ENCODE assay signal across 11 cellular contexts in the genomic region with DNA sequence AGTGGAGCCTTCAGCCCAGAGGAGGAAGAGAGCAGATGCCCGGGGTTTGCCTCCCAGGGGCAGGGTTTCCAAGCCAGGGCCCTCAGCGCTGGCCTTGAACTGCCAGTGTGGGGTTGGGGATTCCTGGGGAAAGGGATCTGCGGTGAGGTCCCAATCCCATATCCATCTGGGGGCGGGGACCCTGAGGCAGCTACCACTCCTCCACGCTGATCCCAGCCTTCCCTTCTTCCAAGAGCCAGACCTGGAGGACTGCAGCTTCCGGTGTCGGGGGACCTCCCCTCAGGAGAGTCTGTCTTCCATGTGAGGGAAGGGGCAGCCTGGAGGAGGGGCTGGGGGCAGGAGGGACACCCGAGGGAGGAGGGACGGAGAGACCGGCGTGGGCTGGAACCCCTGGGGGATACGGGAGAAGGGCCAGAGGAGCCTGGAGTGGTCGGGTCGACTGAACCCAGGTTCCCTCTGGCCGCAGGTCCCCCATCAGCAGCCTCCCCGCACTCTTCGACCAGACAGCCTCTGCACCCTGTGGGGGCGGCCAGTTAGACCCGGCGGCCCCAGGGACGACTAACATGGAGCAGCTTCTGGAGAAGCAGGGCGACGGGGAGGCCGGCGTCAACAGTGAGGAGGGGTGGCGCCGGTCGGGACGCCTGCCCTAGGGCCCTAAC. TPM values are rescaled to one million over a fixed set of nuclear protein-coding genes. Genes with fewer than 3 reads are reported as not detected.
A peak's percentile ranks its signal among the peaks of the same experiment; 100 is the strongest.
DNase-seq lines count a peak whose midpoint lies in the region; ATAC-seq lines count a peak whose summit lies in the region.
"Had no signal": no experiment of that assay in that cellular context is flagged by ENCODE, and none has a peak within 500 bp of the region (broad histone marks: within the 10 kb centered on the region; RNA-seq: fewer than 3 reads in every experiment).

No MANE protein-coding gene starts in this region.

- no peaks in the 10 kb centered on the region for H3K27me3 Mint-ChIP-seq in activated T-cell treated with anti-CD3 and anti-CD28 coated beads, Interleukin-2, amount 50 U/mL, for 24 hours
- no peaks in the 10 kb centered on the region for H3K27me3 Mint-ChIP-seq in activated T-cell treated with anti-CD3 and anti-CD28 coated beads, Interleukin-2, amount 50 U/mL, for 72 hours (ENCODE audit: low read depth)
- no peaks in the 10 kb centered on the region for H3K27me3 Mint-ChIP-seq in activated T-helper 17 cell treated with anti-CD3 and anti-CD28 coated beads, Interleukin-2, amount 50 U/mL, for 72 hours
- no peaks in the 10 kb centered on the region for H3K27me3 Mint-ChIP-seq in stimulated activated naive B cell treated with anti-CD40 and anti-IgM and Interleukin-4, amounts not matched to agents 10 μg/mL and 1 μg/mL and 100 μg/mL, for 72 hours
- H3K27me3 Mint-ChIP-seq in activated T-helper 1 cell treated with anti-CD3 and anti-CD28 coated beads, Interleukin-12 subunit alpha, Interleukin-12 subunit beta, Interleukin-2, Interleukin-4 antibody, amounts not matched to agents 30 ng/mL and 10 ng/mL and 1 ng/mL, durations not matched to agents 14 hours and 24 hours and 36 hours (ENCODE audit: insufficient read depth) = no peaks in the 10 kb centered on the region

- no peak for ATAC-seq in activated T-cell treated with anti-CD3 and anti-CD28 coated beads, Interleukin-2, amount 50 U/mL, for 72 hours (replicated peaks in 1 of 2)
- no peak for ATAC-seq in activated T-helper 17 cell treated with anti-CD3 and anti-CD28 coated beads, Interleukin-2, amount 50 U/mL, for 72 hours (replicated peaks)
- ATAC-seq in stimulated activated naive B cell treated with anti-CD40 and anti-IgM and Interleukin-4, amounts not matched to agents 10 μg/mL and 1 μg/mL and 100 μg/mL, for 72 hours (replicated peaks) = no peak
- ATAC-seq in HG03095 (IDR thresholded peaks at IDR 0.05; ENCODE audit: unreplicated experiment) = no peak

- peak overlapping the region; percentile 78 for H3K27ac Mint-ChIP-seq in activated T-cell treated with anti-CD3 and anti-CD28 coated beads, Interleukin-2, amount 50 U/mL, for 24 hours
- no peak overlapping the region for H3K27ac Mint-ChIP-seq in activated T-cell treated with anti-CD3 and anti-CD28 coated beads, Interleukin-2, amount 50 U/mL, for 72 hours
- peak overlapping the region; percentile 48 for H3K27ac Mint-ChIP-seq in activated T-helper 17 cell treated with anti-CD3 and anti-CD28 coated beads, Interleukin-2, amount 50 U/mL, for 72 hours
- H3K27ac Mint-ChIP-seq in stimulated activated naive B cell treated with anti-CD40 and anti-IgM and Interleukin-4, amounts not matched to agents 10 μg/mL and 1 μg/mL and 100 μg/mL, for 72 hours = peak overlapping the region; percentile 34
- H3K27ac Mint-ChIP-seq in activated T-helper 1 cell treated with anti-CD3 and anti-CD28 coated beads, Interleukin-12 subunit alpha, Interleukin-12 subunit beta, Interleukin-2, Interleukin-4 antibody, amounts not matched to agents 30 ng/mL and 10 ng/mL and 1 ng/mL, durations not matched to agents 14 hours and 24 hours and 36 hours = no peak overlapping the region

- no peaks in the 10 kb centered on the region for H3K9me3 Mint-ChIP-seq in activated T-cell treated with anti-CD3 and anti-CD28 coated beads, Interleukin-2, amount 50 U/mL, for 24 hours
- H3K9me3 Mint-ChIP-seq in activated T-cell treated with anti-CD3 and anti-CD28 coated beads, Interleukin-2, amount 50 U/mL, for 72 hours = no peaks in the 10 kb centered on the region
- no peaks in the 10 kb centered on the region for H3K9me3 Mint-ChIP-seq in activated T-helper 17 cell treated with anti-CD3 and anti-CD28 coated beads, Interleukin-2, amount 50 U/mL, for 72 hours
- H3K9me3 Mint-ChIP-seq in stimulated activated naive B cell treated with anti-CD40 and anti-IgM and Interleukin-4, amounts not matched to agents 10 μg/mL and 1 μg/mL and 100 μg/mL, for 72 hours = no peaks in the 10 kb centered on the region
- no peaks in the 10 kb centered on the region for H3K9me3 Mint-ChIP-seq in activated T-helper 1 cell treated with anti-CD3 and anti-CD28 coated beads, Interleukin-12 subunit alpha, Interleukin-12 subunit beta, Interleukin-2, Interleukin-4 antibody, amounts not matched to agents 30 ng/mL and 10 ng/mL and 1 ng/mL, durations not matched to agents 14 hours and 24 hours and 36 hours

- no peak overlapping the region for H3K4me3 Mint-ChIP-seq in activated T-cell treated with anti-CD3 and anti-CD28 coated beads, Interleukin-2, amount 50 U/mL, for 24 hours
- H3K4me3 Mint-ChIP-seq in activated T-cell treated with anti-CD3 and anti-CD28 coated beads, Interleukin-2, amount 50 U/mL, for 72 hours = no peak overlapping the region
- no peak overlapping the region for H3K4me3 Mint-ChIP-seq in activated T-helper 17 cell treated with anti-CD3 and anti-CD28 coated beads, Interleukin-2, amount 50 U/mL, for 72 hours
- no peak overlapping the region for H3K4me3 Mint-ChIP-seq in stimulated activated naive B cell treated with anti-CD40 and anti-IgM and Interleukin-4, amounts not matched to agents 10 μg/mL and 1 μg/mL and 100 μg/mL, for 72 hours
- H3K4me3 Mint-ChIP-seq in activated T-helper 1 cell treated with anti-CD3 and anti-CD28 coated beads, Interleukin-12 subunit alpha, Interleukin-12 subunit beta, Interleukin-2, Interleukin-4 antibody, amounts not matched to agents 30 ng/mL and 10 ng/mL and 1 ng/mL, durations not matched to agents 14 hours and 24 hours and 36 hours = no peak overlapping the region

- H3K4me1 Mint-ChIP-seq in activated T-cell treated with anti-CD3 and anti-CD28 coated beads, Interleukin-2, amount 50 U/mL, for 24 hours (ENCODE audit: low read depth) = peaks cover 52% of the 10 kb centered on the region
- peaks cover 47% of the 10 kb centered on the region for H3K4me1 Mint-ChIP-seq in activated T-cell treated with anti-CD3 and anti-CD28 coated beads, Interleukin-2, amount 50 U/mL, for 72 hours (ENCODE audit: low read depth)
- H3K4me1 Mint-ChIP-seq in activated T-helper 17 cell treated with anti-CD3 and anti-CD28 coated beads, Interleukin-2, amount 50 U/mL, for 72 hours = peaks cover 21% of the 10 kb centered on the region
- H3K4me1 Mint-ChIP-seq in stimulated activated naive B cell treated with anti-CD40 and anti-IgM and Interleukin-4, amounts not matched to agents 10 μg/mL and 1 μg/mL and 100 μg/mL, for 72 hours = peaks cover 21 to 54% of the 10 kb centered on the region in 2 donors
- H3K4me1 Mint-ChIP-seq in activated T-helper 1 cell treated with anti-CD3 and anti-CD28 coated beads, Interleukin-12 subunit alpha, Interleukin-12 subunit beta, Interleukin-2, Interleukin-4 antibody, amounts not matched to agents 30 ng/mL and 10 ng/mL and 1 ng/mL, durations not matched to agents 14 hours and 24 hours and 36 hours (ENCODE audit: low read depth) = peaks cover 23% of the 10 kb centered on the region

- DNase-seq in activated T-cell treated with anti-CD3 and anti-CD28 coated beads, Interleukin-2, amount 50 U/mL, for 24 hours = no peak
- DNase-seq in activated T-cell treated with anti-CD3 and anti-CD28 coated beads, Interleukin-2, amount 50 U/mL, for 72 hours = no peak
- peak; percentile 43 for DNase-seq in iPS-NIHi11 (ENCODE audit: low spot score)
- no peak for DNase-seq in stimulated activated naive B cell treated with anti-CD40 and anti-IgM and Interleukin-4, amounts not matched to agents 10 μg/mL and 1 μg/mL and 100 μg/mL, for 72 hours
- no peak for DNase-seq in activated gamma-delta T cell treated with Interleukin-2 at 50 U/mL for 16 hours
- DNase-seq in activated T-helper 1 cell treated with anti-CD3 and anti-CD28 coated beads, Interleukin-12 subunit alpha, Interleukin-12 subunit beta, Interleukin-2, Interleukin-4 antibody, amounts not matched to agents 30 ng/mL and 10 ng/mL and 1 ng/mL, durations not matched to agents 14 hours and 24 hours and 36 hours (ENCODE audit: low spot score) = no peak
- DNase-seq: activated effector memory CD4-positive, alpha-beta T cell treated with Interleukin-2 at 50 U/mL for 16 hours; DND-41; heart right ventricle had no signal

- intact Hi-C loops in activated T-helper 1 cell treated with anti-CD3 and anti-CD28 coated beads, Interleukin-12 subunit alpha, Interleukin-12 subunit beta, Interleukin-2, Interleukin-4 antibody, amounts not matched to agents 30 ng/mL and 10 ng/mL and 1 ng/mL, durations not matched to agents 14 hours and 24 hours and 36 hours (cut with micrococcal nuclease) = no loop called here

- H3K36me3 Mint-ChIP-seq in activated T-cell treated with anti-CD3 and anti-CD28 coated beads, Interleukin-2, amount 50 U/mL, for 24 hours (ENCODE audit: low read depth) = peaks cover 86% of the 10 kb centered on the region
- H3K36me3 Mint-ChIP-seq in activated T-cell treated with anti-CD3 and anti-CD28 coated beads, Interleukin-2, amount 50 U/mL, for 72 hours (ENCODE audit: insufficient read depth in 2 of 2) = peaks cover 5 to 19% of the 10 kb centered on the region in 2 donors
- peaks cover 93% of the 10 kb centered on the region for H3K36me3 Mint-ChIP-seq in activated T-helper 17 cell treated with anti-CD3 and anti-CD28 coated beads, Interleukin-2, amount 50 U/mL, for 72 hours (ENCODE audit: low read depth)
- H3K36me3 Mint-ChIP-seq in stimulated activated naive B cell treated with anti-CD40 and anti-IgM and Interleukin-4, amounts not matched to agents 10 μg/mL and 1 μg/mL and 100 μg/mL, for 72 hours = peaks cover 60 to 66% of the 10 kb centered on the region in 2 donors
- H3K36me3 Mint-ChIP-seq in activated T-helper 1 cell treated with anti-CD3 and anti-CD28 coated beads, Interleukin-12 subunit alpha, Interleukin-12 subunit beta, Interleukin-2, Interleukin-4 antibody, amounts not matched to agents 30 ng/mL and 10 ng/mL and 1 ng/mL, durations not matched to agents 14 hours and 24 hours and 36 hours (ENCODE audit: low read depth) = peaks cover 42% of the 10 kb centered on the region

RNA-seq across cellular contexts. Expression of a gene that starts 10.7 kb away (rescaled TPM):
- 10 to 100 TPM; 25.5 to 27.8 TPM for total RNA-seq in activated T-cell treated with anti-CD3 and anti-CD28 coated beads, Interleukin-2, amount 50 U/mL, for 72 hours
- total RNA-seq in activated T-helper 17 cell treated with anti-CD3 and anti-CD28 coated beads, Interleukin-2, amount 50 U/mL, for 72 hours = 10 to 100 TPM; 36.1 to 57.3 TPM
- 39.2 and 41.4 TPM in 2 replicates for total RNA-seq in activated T-helper 1 cell treated with anti-CD3 and anti-CD28 coated beads, Interleukin-12 subunit alpha, Interleukin-12 subunit beta, Interleukin-2, Interleukin-4 antibody, amounts not matched to agents 30 ng/mL and 10 ng/mL and 1 ng/mL, durations not matched to agents 14 hours and 24 hours and 36 hours

RNA-seq across cellular contexts. Expression of a gene that starts 14.3 kb away (rescaled TPM):
- 100 to 1,000 TPM; 251 to 263 TPM for total RNA-seq in activated T-cell treated with anti-CD3 and anti-CD28 coated beads, Interleukin-2, amount 50 U/mL, for 72 hours
- 100 to 1,000 TPM; 232 to 395 TPM for total RNA-seq in activated T-helper 17 cell treated with anti-CD3 and anti-CD28 coated beads, Interleukin-2, amount 50 U/mL, for 72 hours
- total RNA-seq in activated T-helper 1 cell treated with anti-CD3 and anti-CD28 coated beads, Interleukin-12 subunit alpha, Interleukin-12 subunit beta, Interleukin-2, Interleukin-4 antibody, amounts not matched to agents 30 ng/mL and 10 ng/mL and 1 ng/mL, durations not matched to agents 14 hours and 24 hours and 36 hours = 250 and 252 TPM in 2 replicates

RNA-seq across cellular contexts. Expression of a gene that starts 28.7 kb away (rescaled TPM):
- total RNA-seq in activated T-cell treated with anti-CD3 and anti-CD28 coated beads, Interleukin-2, amount 50 U/mL, for 72 hours = 1 to 10 TPM; 2.7 to 7.7 TPM
- total RNA-seq in activated T-helper 17 cell treated with anti-CD3 and anti-CD28 coated beads, Interleukin-2, amount 50 U/mL, for 72 hours = 1 to 10 TPM; 1.6 to 4.3 TPM
- total RNA-seq in activated T-helper 1 cell treated with anti-CD3 and anti-CD28 coated beads, Interleukin-12 subunit alpha, Interleukin-12 subunit beta, Interleukin-2, Interleukin-4 antibody, amounts not matched to agents 30 ng/mL and 10 ng/mL and 1 ng/mL, durations not matched to agents 14 hours and 24 hours and 36 hours = 3.7 and 4.6 TPM in 2 replicates

RNA-seq across cellular contexts. Expression of a gene that starts 33.1 kb away (rescaled TPM):
- 100 to 1,000 TPM; 182 to 190 TPM for total RNA-seq in activated T-cell treated with anti-CD3 and anti-CD28 coated beads, Interleukin-2, amount 50 U/mL, for 72 hours
- 100 to 1,000 TPM; 235 to 375 TPM for total RNA-seq in activated T-helper 17 cell treated with anti-CD3 and anti-CD28 coated beads, Interleukin-2, amount 50 U/mL, for 72 hours
- 349 and 366 TPM in 2 replicates for total RNA-seq in activated T-helper 1 cell treated with anti-CD3 and anti-CD28 coated beads, Interleukin-12 subunit alpha, Interleukin-12 subunit beta, Interleukin-2, Interleukin-4 antibody, amounts not matched to agents 30 ng/mL and 10 ng/mL and 1 ng/mL, durations not matched to agents 14 hours and 24 hours and 36 hours

RNA-seq across cellular contexts. Expression of a gene that starts 44.7 kb away (rescaled TPM):
- 10 to 100 TPM; 30.3 to 37.4 TPM for total RNA-seq in activated T-cell treated with anti-CD3 and anti-CD28 coated beads, Interleukin-2, amount 50 U/mL, for 72 hours
- total RNA-seq in activated T-helper 17 cell treated with anti-CD3 and anti-CD28 coated beads, Interleukin-2, amount 50 U/mL, for 72 hours = 10 to 100 TPM; 29.6 to 39.1 TPM
- 56.5 and 58.8 TPM in 2 replicates for total RNA-seq in activated T-helper 1 cell treated with anti-CD3 and anti-CD28 coated beads, Interleukin-12 subunit alpha, Interleukin-12 subunit beta, Interleukin-2, Interleukin-4 antibody, amounts not matched to agents 30 ng/mL and 10 ng/mL and 1 ng/mL, durations not matched to agents 14 hours and 24 hours and 36 hours

Comparison
In these comparisons a context has a peak if more than half of its experiments do, and no peak if none do; other contexts are left out.
1. H3K27ac Mint-ChIP-seq: peak in activated T-cell treated with anti-CD3 and anti-CD28 coated beads, Interleukin-2, amount 50 U/mL, for 24 hours (single experiment), activated T-helper 17 cell treated with anti-CD3 and anti-CD28 coated beads, Interleukin-2, amount 50 U/mL, for 72 hours (single experiment) and stimulated activated naive B cell treated with anti-CD40 and anti-IgM and Interleukin-4, amounts not matched to agents 10 μg/mL and 1 μg/mL and 100 μg/mL, for 72 hours (single experiment); none in activated T-cell treated with anti-CD3 and anti-CD28 coated beads, Interleukin-2, amount 50 U/mL, for 72 hours (single experiment) and activated T-helper 1 cell treated with anti-CD3 and anti-CD28 coated beads, Interleukin-12 subunit alpha, Interleukin-12 subunit beta, Interleukin-2, Interleukin-4 antibody, amounts not matched to agents 30 ng/mL and 10 ng/mL and 1 ng/mL, durations not matched to agents 14 hours and 24 hours and 36 hours (single experiment).